ENCODE assay signal across 11 cellular contexts in genomic region chr1:118018064-118018463, GRCh38.
"Had no signal": no experiment of that assay in that cellular context is flagged by ENCODE, and none has a peak within 500 bp of the region (broad histone marks: within the 10 kb centered on the region; RNA-seq: fewer than 3 reads in every experiment).

No MANE protein-coding gene starts in this region.

- H3K36me3 ChIP-seq: HAP-1 had no signal

- H3K4me1 Mint-ChIP-seq: GM23338, H9 had no signal

- H3K4me3 ChIP-seq: GM23248, GM23338, HAP-1 had no signal

- H3K27ac Mint-ChIP-seq: GM23338, H9, HFFc6 had no signal

- H3K27ac ChIP-seq: GM23248 had no signal

- H3K9me3 Mint-ChIP-seq: GM23338, H9, HFFc6 had no signal

- FAIRE-seq: H1, H54 had no signal

- H3K9me3 ChIP-seq: HAP-1 had no signal

- ATAC-seq: GM23338, HCT116 had no signal

- H3K4me3 Mint-ChIP-seq: GM23338, H9, HFFc6 had no signal

- H3K4me1 ChIP-seq: HAP-1 had no signal

- DNase-seq: GM23248, GOT3, H7, H9, HCEC 1CT, HFFc6 had no signal
